22 cellular contexts compared by ENCODE assay signal in the genomic region with DNA sequence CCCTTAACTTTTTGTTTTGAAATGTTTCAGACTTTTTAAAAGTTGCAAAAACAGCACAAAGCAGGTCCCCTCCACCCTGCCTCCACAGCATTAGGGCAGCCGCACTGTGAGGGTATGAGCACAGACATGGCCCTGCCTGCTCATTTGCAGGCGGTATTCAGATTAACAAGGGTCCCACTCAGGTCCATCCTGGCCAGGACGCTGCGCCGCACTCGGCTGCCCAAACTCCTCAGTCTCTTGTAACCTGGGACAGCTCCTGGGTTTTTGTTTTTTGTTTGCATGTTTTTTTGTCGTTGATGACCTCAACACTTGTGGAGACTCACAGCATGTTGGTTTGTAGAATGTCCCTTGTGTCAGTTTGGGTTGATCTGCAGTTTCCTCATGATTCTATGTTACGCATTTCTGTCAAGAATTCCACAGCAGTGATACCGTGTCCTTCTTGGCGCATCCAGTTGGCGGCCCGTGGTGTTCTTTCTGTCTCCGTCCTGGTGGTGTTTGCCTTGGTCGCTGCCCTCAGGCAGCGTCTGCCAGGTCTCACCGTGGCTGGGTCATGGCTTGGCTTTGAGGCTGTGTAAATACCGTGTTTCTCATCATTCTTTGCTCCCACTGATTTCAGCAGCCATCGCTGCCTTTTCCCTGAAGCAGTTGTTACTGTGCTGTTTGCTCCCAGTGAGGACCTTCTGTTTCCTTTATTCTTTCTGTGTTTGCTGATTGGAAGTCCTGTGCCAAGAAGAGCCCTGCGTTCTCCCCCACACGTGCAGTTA.
"Had no signal": no experiment of that assay in that cellular context is flagged by ENCODE, and none has a peak within 500 bp of the region (broad histone marks: within the 10 kb centered on the region; RNA-seq: fewer than 3 reads in every experiment).

No MANE protein-coding gene starts in this region.

- H3K27me3 Mint-ChIP-seq: activated CD4-positive, alpha-beta memory T cell treated with anti-CD3 and anti-CD28 coated beads, Interleukin-2, amount 10 ng/mL, durations not matched to agents 7 days and 5 days; activated CD4-positive, alpha-beta T cell treated with anti-CD3 and anti-CD28 coated beads, Interleukin-2, amount 10 ng/mL, durations not matched to agents 24 days and 14 days; dendritic cell treated with granulocyte-macrophage colony-stimulating factor and Interleukin-4, amounts not matched to agents 40 ng/mL and 50 ng/mL, for 4 days; memory B cell; natural killer cell treated with Interleukin-12 subunit alpha and Interleukin-12 subunit beta and Interleukin-15 and Interleukin-18, amount 100 ng/mL, for 72 hours; type B pancreatic cell had no signal

- H3K27ac ChIP-seq: body of pancreas, hepatocyte, pancreas, thoracic aorta, vagina had no signal

- H3K9me3 ChIP-seq: body of pancreas, pancreas, thoracic aorta, vagina had no signal

- H3K4me1 ChIP-seq: vagina had no signal

- H3K27ac Mint-ChIP-seq: activated CD4-positive, alpha-beta memory T cell treated with anti-CD3 and anti-CD28 coated beads, Interleukin-2, amount 10 ng/mL, durations not matched to agents 7 days and 5 days; activated CD4-positive, alpha-beta T cell treated with anti-CD3 and anti-CD28 coated beads, Interleukin-2, amount 10 ng/mL, durations not matched to agents 24 days and 14 days; dendritic cell treated with granulocyte-macrophage colony-stimulating factor and Interleukin-4, amounts not matched to agents 40 ng/mL and 50 ng/mL, for 4 days; memory B cell; T-helper 1 cell treated with Interleukin-12 subunit alpha and Interleukin-12 subunit beta and Interleukin-4 antibody, amounts not matched to agents 30 μg/mL and 1 μg/mL, for 36 hours; type B pancreatic cell had no signal

- FAIRE-seq: endothelial cell of umbilical vein, pancreas had no signal

- DNase-seq: activated CD4-positive, alpha-beta memory T cell treated with anti-CD3 and anti-CD28 coated beads, Interleukin-2, amount 10 ng/mL, durations not matched to agents 7 days and 5 days; activated CD4-positive, alpha-beta T cell treated with anti-CD3 and anti-CD28 coated beads, Interleukin-2, amount 10 ng/mL, durations not matched to agents 24 days and 14 days; activated gamma-delta T cell; activated naive CD4-positive, alpha-beta T cell treated with anti-CD3 and anti-CD28 coated beads, Interleukin-2, amount 50 U/mL, for 16 hours; anterior cingulate cortex; body of pancreas; effector CD4-positive, alpha-beta T cell; foreskin melanocyte; pancreas; stimulated activated CD4-positive, alpha-beta T cell treated with anti-CD3 and anti-CD28 coated beads, Interleukin-4, amount 100 ng/mL, for 1 hour; stimulated activated naive CD4-positive, alpha-beta T cell treated with Interleukin-2 at 50 U/mL for 16 hours had no signal

- H3K27me3 ChIP-seq: body of pancreas, hepatocyte, pancreas, vagina had no signal

- H3K4me3 Mint-ChIP-seq: activated CD4-positive, alpha-beta memory T cell treated with anti-CD3 and anti-CD28 coated beads, Interleukin-2, amount 10 ng/mL, durations not matched to agents 7 days and 5 days; activated CD4-positive, alpha-beta T cell treated with anti-CD3 and anti-CD28 coated beads, Interleukin-2, amount 10 ng/mL, durations not matched to agents 24 days and 14 days; dendritic cell treated with granulocyte-macrophage colony-stimulating factor and Interleukin-4, amounts not matched to agents 40 ng/mL and 50 ng/mL, for 4 days; memory B cell; natural killer cell treated with Interleukin-12 subunit alpha and Interleukin-12 subunit beta and Interleukin-15 and Interleukin-18, amount 100 ng/mL, for 72 hours; T-helper 1 cell treated with Interleukin-12 subunit alpha and Interleukin-12 subunit beta and Interleukin-4 antibody, amounts not matched to agents 30 μg/mL and 1 μg/mL, for 36 hours; type B pancreatic cell had no signal

- ATAC-seq: activated CD4-positive, CD25-positive, alpha-beta regulatory T cell treated with anti-CD3 and anti-CD28 coated beads, Interleukin-2, amount 50 U/mL, for 24 hours; body of pancreas; esophagus mucosa; natural killer cell treated with Interleukin-12 subunit alpha and Interleukin-12 subunit beta and Interleukin-15 and Interleukin-18, amount 100 ng/mL, for 72 hours; pancreas had no signal

- H3K4me3 ChIP-seq: body of pancreas, hepatocyte, pancreas, thoracic aorta, vagina had no signal

- H3K9me3 Mint-ChIP-seq: activated CD4-positive, alpha-beta memory T cell treated with anti-CD3 and anti-CD28 coated beads, Interleukin-2, amount 10 ng/mL, durations not matched to agents 7 days and 5 days; activated CD4-positive, alpha-beta T cell treated with anti-CD3 and anti-CD28 coated beads, Interleukin-2, amount 10 ng/mL, durations not matched to agents 24 days and 14 days; dendritic cell treated with granulocyte-macrophage colony-stimulating factor and Interleukin-4, amounts not matched to agents 40 ng/mL and 50 ng/mL, for 4 days; memory B cell; natural killer cell treated with Interleukin-12 subunit alpha and Interleukin-12 subunit beta and Interleukin-15 and Interleukin-18, amount 100 ng/mL, for 72 hours; T-helper 1 cell treated with Interleukin-12 subunit alpha and Interleukin-12 subunit beta and Interleukin-4 antibody, amounts not matched to agents 30 μg/mL and 1 μg/mL, for 36 hours; type B pancreatic cell had no signal
